8 cellular contexts compared by ENCODE assay signal in genomic region chr16:13055480-13055879, GRCh38.
"Had no signal": no experiment of that assay in that cellular context is flagged by ENCODE, and none has a peak within 500 bp of the region (broad histone marks: within the 10 kb centered on the region; RNA-seq: fewer than 3 reads in every experiment).

No MANE protein-coding gene starts in this region.

- H3K4me3 ChIP-seq: GM12878 had no signal

- FAIRE-seq: G401.6, GM12878, GM12891, GM12892, GM18507, GM19239 had no signal

- DNase-seq: GDM1, GF-D8 had no signal
